Comparison of ENCODE assay signal across 27 cellular contexts in the genomic region with DNA sequence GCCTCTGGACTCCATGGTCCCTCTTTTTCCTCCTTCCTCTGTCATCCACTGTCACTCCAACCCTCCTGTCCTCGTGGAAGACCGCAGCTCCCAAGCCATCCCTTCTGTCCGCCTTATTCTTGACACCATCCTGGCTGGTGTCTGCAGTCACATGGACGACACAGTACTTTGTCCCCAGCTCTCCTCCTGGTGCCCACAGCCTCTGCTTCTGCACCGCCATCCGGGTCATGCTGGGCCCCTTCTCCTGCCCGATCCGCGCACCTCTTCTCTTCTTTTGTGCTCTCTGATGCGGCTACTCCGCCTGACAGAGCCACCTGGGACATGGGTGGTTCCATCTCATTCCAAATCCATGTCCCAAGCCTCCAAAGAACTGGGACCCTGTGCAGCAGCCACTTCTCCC. TPM values are rescaled to one million over a fixed set of nuclear protein-coding genes. Genes with fewer than 3 reads are reported as not detected.
"Had no signal": no experiment of that assay in that cellular context is flagged by ENCODE, and none has a peak within 500 bp of the region (broad histone marks: within the 10 kb centered on the region; RNA-seq: fewer than 3 reads in every experiment).

No MANE protein-coding gene starts in this region.

- H3K36me3 ChIP-seq: lower lobe of right lung, neural progenitor cell, ovary, prostate gland, thyroid gland, transverse colon, upper lobe of left lung, vagina had no signal

- ATAC-seq: left cardiac atrium; left ventricle myocardium superior; lower lobe of right lung; naive thymus-derived CD8-positive, alpha-beta T cell; right cardiac atrium; sciatic nerve; stimulated activated effector memory CD8-positive, alpha-beta T cell treated with anti-CD3 and anti-CD28 coated beads, Interleukin-12 subunit alpha, Interleukin-12 subunit beta, amount 100 ng/mL, for 72 hours; stimulated activated naive CD8-positive, alpha-beta T cell treated with anti-CD3 and anti-CD28 coated beads, Interleukin-15, amount 100 ng/mL, for 72 hours had no signal

- FAIRE-seq: keratinocyte had no signal

- H3K9me3 Mint-ChIP-seq: naive thymus-derived CD8-positive, alpha-beta T cell; nephron; neural progenitor cell; stimulated activated effector memory CD8-positive, alpha-beta T cell treated with anti-CD3 and anti-CD28 coated beads, Interleukin-12 subunit alpha, Interleukin-12 subunit beta, amount 100 ng/mL, for 72 hours; stimulated activated naive CD8-positive, alpha-beta T cell treated with anti-CD3 and anti-CD28 coated beads, Interleukin-15, amount 100 ng/mL, for 72 hours had no signal

- H3K4me3 Mint-ChIP-seq: naive thymus-derived CD8-positive, alpha-beta T cell; nephron; neural progenitor cell; stimulated activated effector memory CD8-positive, alpha-beta T cell treated with anti-CD3 and anti-CD28 coated beads, Interleukin-12 subunit alpha, Interleukin-12 subunit beta, amount 100 ng/mL, for 72 hours; stimulated activated naive CD8-positive, alpha-beta T cell treated with anti-CD3 and anti-CD28 coated beads, Interleukin-15, amount 100 ng/mL, for 72 hours had no signal

- H3K27ac ChIP-seq: lower lobe of right lung, neural progenitor cell, ovary, prostate gland, skin epidermis, testis, thyroid gland, transverse colon, upper lobe of left lung, vagina had no signal

- H3K4me1 Mint-ChIP-seq: stimulated activated effector memory CD8-positive, alpha-beta T cell treated with anti-CD3 and anti-CD28 coated beads, Interleukin-12 subunit alpha, Interleukin-12 subunit beta, amount 100 ng/mL, for 72 hours had no signal

- H3K36me3 Mint-ChIP-seq: naive thymus-derived CD8-positive, alpha-beta T cell; stimulated activated effector memory CD8-positive, alpha-beta T cell treated with anti-CD3 and anti-CD28 coated beads, Interleukin-12 subunit alpha, Interleukin-12 subunit beta, amount 100 ng/mL, for 72 hours had no signal

- H3K4me3 ChIP-seq: lower lobe of right lung, neural progenitor cell, ovary, prostate gland, skin epidermis, testis, thyroid gland, transverse colon, upper lobe of left lung, vagina had no signal

- H3K4me1 ChIP-seq: neural progenitor cell, testis, transverse colon, vagina had no signal

- H3K27ac Mint-ChIP-seq: nephron; stimulated activated effector memory CD8-positive, alpha-beta T cell treated with anti-CD3 and anti-CD28 coated beads, Interleukin-12 subunit alpha, Interleukin-12 subunit beta, amount 100 ng/mL, for 72 hours had no signal

- H3K27me3 ChIP-seq: neural progenitor cell, ovary, testis, thyroid gland, transverse colon, upper lobe of left lung, vagina had no signal

- DNase-seq: hippocampal formation; kidney glomerular epithelial cell; left cardiac atrium; left ventricle myocardium superior; lower lobe of right lung; mammary epithelial cell; mesenchymal stem cell; naive thymus-derived CD8-positive, alpha-beta T cell; ovary; retina; right cardiac atrium; stimulated activated CD4-positive, alpha-beta T cell treated with anti-CD3 and anti-CD28 coated beads, Interleukin-4, amount 100 ng/mL, for 24 hours; stimulated activated naive CD4-positive, alpha-beta T cell treated with Interleukin-2 at 50 U/mL for 16 hours; stimulated activated naive CD8-positive, alpha-beta T cell treated with anti-CD3 and anti-CD28 coated beads, Interleukin-15, amount 100 ng/mL, for 72 hours; substantia nigra; testis; thyroid gland; transverse colon; upper lobe of left lung had no signal

- H3K9me3 ChIP-seq: lower lobe of right lung, ovary, prostate gland, testis, thyroid gland, transverse colon, upper lobe of left lung, vagina had no signal

RNA-seq across cellular contexts. Expression of a gene that starts 22.5 kb away (rescaled TPM):
- polyA plus RNA-seq: keratinocyte had no signal
